In the genomic region with DNA sequence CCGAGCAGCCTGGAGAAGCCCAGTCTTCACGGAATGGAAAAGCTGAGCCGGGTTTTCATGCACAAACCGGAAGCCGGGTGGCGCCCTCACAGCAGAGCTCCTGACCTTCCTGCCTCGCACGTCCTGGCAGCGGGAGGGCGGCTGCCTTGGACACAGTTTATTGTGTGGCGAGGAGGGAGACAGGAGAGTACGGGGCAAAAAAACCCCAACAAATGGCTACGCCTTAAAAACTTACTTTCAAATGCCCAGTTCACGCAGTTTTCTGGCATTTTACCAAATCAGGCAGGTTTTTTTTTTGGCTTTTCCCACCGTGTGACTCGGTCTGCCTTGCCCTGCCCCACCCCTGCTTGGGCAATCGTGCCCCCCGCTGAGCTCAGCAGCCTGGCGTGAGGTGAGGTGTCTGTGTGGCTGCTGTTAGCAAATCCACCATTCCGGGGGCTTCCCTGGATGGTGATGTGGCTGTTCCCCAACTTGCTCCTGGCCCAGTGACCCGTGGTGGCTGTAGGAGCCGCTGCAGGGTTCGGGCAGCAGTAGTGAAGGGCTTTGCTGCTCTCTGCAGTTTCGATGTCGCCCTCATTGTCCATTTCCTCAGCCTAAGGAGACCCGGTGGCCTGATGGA, we compare ENCODE assay signal across 8 cellular contexts.
DNase-seq lines count a peak whose midpoint lies in the region; ATAC-seq, FAIRE-seq and TF ChIP-seq lines count a peak whose summit lies in the region.
"Not testable (repeated sequence)": the region's sequence is repeated elsewhere in the genome, so short reads cannot be mapped to it uniquely, and the experiment has no call there.

No MANE protein-coding gene starts in this region.

- not testable (repeated sequence) for H4K20me1 ChIP-seq in PC-3 (ENCODE audit: low read length); HepG2 (ENCODE audit: insufficient read depth, low read length)

- peaks cover 41% of the 10 kb centered on the region for H3K4me1 ChIP-seq in PC-3 (ENCODE audit: insufficient read depth, low read length)
- peaks cover 80% of the 10 kb centered on the region for H3K4me1 ChIP-seq in HepG2 (ENCODE audit: insufficient read depth, low read length)
- H3K4me1 ChIP-seq in ovary (ENCODE audit: insufficient read depth); upper lobe of right lung: not testable (repeated sequence)

- intact Hi-C loops in PC-3 (cut with micrococcal nuclease) (loop anchor here (5.0 kb wide), 1 partner anchor 210 kb away; no protein-coding TSS in a partner anchor), HepG2 (cut with micrococcal nuclease; ENCODE audit: unreplicated experiment) (loop anchor here (5.0 kb wide), 1 partner anchor 185 kb away; a partner anchor contains a TSS), ovary (cut with DNase I) (loop anchor here in 1 of 4 donors (10.0 kb wide), 1 partner anchor 188 kb away; a partner anchor contains a TSS)
- intact Hi-C loops in MCF 10A (cut with micrococcal nuclease); upper lobe of right lung (cut with DNase I): not testable (repeated sequence)

- DNase-seq in DMS153 (lab: John Stamatoyannopoulos, UW) (peak; percentile 70), M059J (ENCODE audit: low read depth) (peak; percentile 89), PC-3 (peak; percentile 53), MCF 10A (ENCODE audit: unreplicated experiment) (peak; percentile 67), glomerular visceral epithelial cell (ENCODE audit: extremely low spot score) (peak; percentile 42), HepG2 (ENCODE audit: low spot score) (peak; percentile 53), ovary (peak; percentile 63 to 79 (median 67))
- not testable (repeated sequence) for DNase-seq in upper lobe of right lung

- H3K27me3 ChIP-seq in PC-3 (ENCODE audit: low read length); HepG2 (ENCODE audit: control insufficient read depth in 1 of 2, insufficient read depth in 2 of 2, low read length in 2 of 2); ovary; upper lobe of right lung: not testable (repeated sequence)

- not testable (repeated sequence) for H3K36me3 Mint-ChIP-seq in MCF 10A (ENCODE audit: insufficient read depth, unreplicated experiment)

- H3K27me3 Mint-ChIP-seq in MCF 10A (ENCODE audit: insufficient read depth, unreplicated experiment): not testable (repeated sequence)

- not testable (repeated sequence) for BruUV-seq in PC-3 (replicated peaks; lab: Mats Ljungman, UMichigan); MCF 10A (replicated peaks; lab: Mats Ljungman, UMichigan); HepG2 (replicated peaks; lab: Mats Ljungman, UMichigan)

- H3K9me2 ChIP-seq in PC-3 (replicated peaks; ENCODE audit: low read length): not testable (repeated sequence)

- TF ChIP-seq EP300 in HepG2 (IDR thresholded peaks at IDR 0.05; ENCODE audit: low read depth in 2 of 2, low read length in 2 of 2); HepG2 (CRISPR knock-in tag; IDR thresholded peaks at IDR 0.05; ENCODE audit: borderline replicate concordance); ovary (IDR thresholded peaks at IDR 0.05): not testable (repeated sequence)

- not testable (repeated sequence) for H3K4me3 ChIP-seq in PC-3 (ENCODE audit: low read length); HepG2 (replicated peaks in 1 of 3; ENCODE audit: insufficient read depth in 1 of 3, low read depth in 2 of 3, low read length in 3 of 3); ovary; upper lobe of right lung

- POLR2A ChIA-PET in PC-3 (lab: Charles Lee; ENCODE audit: unreplicated experiment): interaction anchor here (0.5 to 0.7 kb wide), 3 partner anchors 55 to 1074 kb away, joined by 3 to 12 read pairs (median 4); no protein-coding TSS in a partner anchor
- POLR2A ChIA-PET in MCF 10A (lab: Yijun Ruan, JAX): not testable (repeated sequence)
- POLR2A ChIA-PET in HepG2 (lab: Yijun Ruan, JAX): interaction anchor here (0.8 to 1.3 kb wide), 2 partner anchors 401 to 648 kb away, joined by 3 to 4 read pairs; no protein-coding TSS in a partner anchor

- WGBS in HepG2 (ENCODE audit: low lambda C conversion rate): 89% methylated on average over 26 of the region's 26 CpGs
- WGBS in ovary, 3 donors: 30 to 41% (median 37%) methylated on average over 26 of the region's 26 CpGs

- H3K27ac Mint-ChIP-seq in MCF 10A (ENCODE audit: low read depth, unreplicated experiment): not testable (repeated sequence)

- not testable (repeated sequence) for H3F3A ChIP-seq in PC-3 (ENCODE audit: low read length, unreplicated experiment)

- not testable (repeated sequence) for TF ChIP-seq POLR2A in HepG2 (IDR thresholded peaks at IDR 0.05; ENCODE audit: insufficient read depth in 1 of 2, low read depth in 2 of 2, low read length in 2 of 2); ovary (IDR thresholded peaks at IDR 0.05)

- peak overlapping the region; percentile 89 for H3K27ac ChIP-seq in PC-3 (ENCODE audit: low read length)
- peak overlapping the region; percentile 97 for H3K27ac ChIP-seq in HepG2 (ENCODE audit: extremely low read length, insufficient read depth, low read length)
- H3K27ac ChIP-seq in ovary, upper lobe of right lung: not testable (repeated sequence)

- peak; percentile 66 for TF ChIP-seq RAD21 in HepG2 (CRISPR knock-in tag; IDR thresholded peaks at IDR 0.05)

- not testable (repeated sequence) for FAIRE-seq in HepG2 (lab: Jason Lieb, UNC)

- H3K36me3 ChIP-seq in PC-3 (ENCODE audit: low read depth, low read length); HepG2 (replicated peaks in 1 of 2; ENCODE audit: control insufficient read depth in 1 of 2, insufficient read depth in 2 of 2, low read length in 2 of 2); ovary; upper lobe of right lung: not testable (repeated sequence)

- H3K9me3 Mint-ChIP-seq in MCF 10A (ENCODE audit: unreplicated experiment): not testable (repeated sequence)

- in situ Hi-C loops in HepG2 (cut with HindIII; ENCODE audit: extremely low pct_ligation_motif_present, low pct_unique_long_range_greater_than_20kb): loop anchor here (10.0 kb wide), 1 partner anchor 402 kb away; no protein-coding TSS in a partner anchor

- H3K4me2 ChIP-seq in PC-3 (ENCODE audit: low read length) (peak overlapping the region; percentile 63), HepG2 (ENCODE audit: low read depth, low read length) (0 out of 2 replicates have a peak overlapping the region, but pooled peaks have one; percentile 50)

- not testable (repeated sequence) for H3K9me3 ChIP-seq in PC-3 (ENCODE audit: low read length); HepG2 (ENCODE audit: low read length); ovary; upper lobe of right lung

- not testable (repeated sequence) for H3K4me3 Mint-ChIP-seq in MCF 10A (ENCODE audit: unreplicated experiment)

- CTCF ChIA-PET in PC-3 (lab: Charles Lee); HepG2 (lab: Yijun Ruan, JAX; ENCODE audit: low intra/inter-chr PET ratio, low total read pairs): not testable (repeated sequence)
- CTCF ChIA-PET in MCF 10A (lab: Yijun Ruan, JAX): interaction anchor here (0.6 kb wide), 2 partner anchors 23 to 201 kb away, joined by 3 read pairs; no protein-coding TSS in a partner anchor

- H3K9ac ChIP-seq in PC-3 (ENCODE audit: low read length) (peak overlapping the region; percentile 80), HepG2 (ENCODE audit: insufficient read depth, low read depth, low read length) (0 out of 2 replicates have a peak overlapping the region, but pooled peaks have one; percentile 43)

- peak overlapping the region; percentile 58 for H2AFZ ChIP-seq in PC-3 (ENCODE audit: low read length)
- H2AFZ ChIP-seq in HepG2 (ENCODE audit: low read length): not testable (repeated sequence)

- H3K79me2 ChIP-seq in PC-3 (ENCODE audit: low read length); HepG2 (ENCODE audit: insufficient read depth, low read length): not testable (repeated sequence)

- not testable (repeated sequence) for H3K4me1 Mint-ChIP-seq in MCF 10A (ENCODE audit: insufficient read depth, unreplicated experiment)

- TF ChIP-seq CTCF in PC-3 (conservative IDR thresholded peaks at IDR 0.05; ENCODE audit: low read depth, low read length): peak; percentile 43
- TF ChIP-seq CTCF in MCF 10A (IDR thresholded peaks at IDR 0.05; ENCODE audit: unreplicated experiment): peak; percentile 11
- TF ChIP-seq CTCF in HepG2 (CRISPR knock-in tag; IDR thresholded peaks at IDR 0.05): peak; percentile 66
- peak; percentile 12 to 35 (median 31) for TF ChIP-seq CTCF in ovary (IDR thresholded peaks at IDR 0.05)
- peak; percentile 26 for TF ChIP-seq CTCF in upper lobe of right lung (IDR thresholded peaks at IDR 0.05)

- ATAC-seq in PC-3 (peak; percentile 45), HepG2 (peak; percentile 3; the same call in 2 of the 3 replicates), upper lobe of right lung (peak; percentile 47)

TF ChIP-seq in HepG2, 621 proteins besides CTCF, POLR2A, EP300 and RAD21 (continues in another document):
- TF ChIP-seq, protein P1, sequence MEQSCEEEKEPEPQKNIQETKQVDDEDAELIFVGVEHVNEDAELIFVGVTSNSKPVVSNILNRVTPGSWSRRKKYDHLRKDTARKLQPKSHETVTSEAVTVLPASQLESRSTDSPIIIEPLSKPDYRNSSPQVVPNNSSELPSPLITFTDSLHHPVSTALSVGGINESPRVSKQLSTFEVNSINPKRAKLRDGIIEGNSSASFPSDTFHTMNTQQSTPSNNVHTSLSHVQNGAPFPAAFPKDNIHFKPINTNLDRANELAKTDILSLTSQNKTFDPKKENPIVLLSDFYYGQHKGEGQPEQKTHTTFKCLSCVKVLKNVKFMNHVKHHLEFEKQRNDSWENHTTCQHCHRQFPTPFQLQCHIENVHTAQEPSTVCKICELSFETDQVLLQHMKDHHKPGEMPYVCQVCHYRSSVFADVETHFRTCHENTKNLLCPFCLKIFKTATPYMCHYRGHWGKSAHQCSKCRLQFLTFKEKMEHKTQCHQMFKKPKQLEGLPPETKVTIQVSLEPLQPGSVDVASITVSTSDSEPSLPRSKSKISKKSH (CRISPR knock-in tag; IDR thresholded peaks at IDR 0.05; ENCODE audit: borderline replicate concordance): 0 out of 2 replicates have a peak, but pooled peaks have one; percentile 21
- TF ChIP-seq, protein P2, sequence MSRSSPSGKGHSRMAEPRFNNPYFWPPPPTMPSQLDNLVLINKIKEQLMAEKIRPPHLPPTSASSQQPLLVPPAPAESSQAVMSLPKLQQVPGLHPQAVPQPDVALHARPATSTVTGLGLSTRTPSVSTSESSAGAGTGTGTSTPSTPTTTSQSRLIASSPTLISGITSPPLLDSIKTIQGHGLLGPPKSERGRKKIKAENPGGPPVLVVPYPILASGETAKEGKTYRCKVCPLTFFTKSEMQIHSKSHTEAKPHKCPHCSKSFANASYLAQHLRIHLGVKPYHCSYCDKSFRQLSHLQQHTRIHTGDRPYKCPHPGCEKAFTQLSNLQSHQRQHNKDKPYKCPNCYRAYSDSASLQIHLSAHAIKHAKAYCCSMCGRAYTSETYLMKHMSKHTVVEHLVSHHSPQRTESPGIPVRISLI (CRISPR knock-in tag; IDR thresholded peaks at IDR 0.05; ENCODE audit: borderline replicate concordance): peak; percentile 72

Comparison
In these comparisons a context has a peak if more than half of its experiments do, and no peak if none do; other contexts are left out.
1. CTCF ChIP-seq: peak in every context shown above with its lines; median percentile 66 in HepG2; 43 in PC-3; 31 in ovary; 26 in upper lobe of right lung; 11 in MCF 10A.